Comparison of ENCODE assay signal across 22 cellular contexts in genomic region chr6:157151029-157151428, GRCh38.
DNase-seq lines count a peak whose midpoint lies in the region; ATAC-seq and TF ChIP-seq lines count a peak whose summit lies in the region.
"Had no signal": no experiment of that assay in that cellular context is flagged by ENCODE, and none has a peak within 500 bp of the region (broad histone marks: within the 10 kb centered on the region; RNA-seq: fewer than 3 reads in every experiment).

No MANE protein-coding gene starts in this region.

- H3K4me1 ChIP-seq in heart left ventricle (peaks cover 0 to 51% (median 38%) of the 10 kb centered on the region in 12 donors), lower lobe of right lung (peaks cover 13% of the 10 kb centered on the region)

- H3K36me3 ChIP-seq in heart left ventricle (peaks cover 0 to 27% (median 7%) of the 10 kb centered on the region in 9 donors), lower lobe of right lung (peaks cover 29% of the 10 kb centered on the region)

- H3K9me3 Mint-ChIP-seq in HFFc6 (no peaks in the 10 kb centered on the region), neural crest cell (peaks cover 4% of the 10 kb centered on the region)
- H3K9me3 Mint-ChIP-seq: activated naive CD8-positive, alpha-beta T cell treated with anti-CD3 and anti-CD28 coated beads, Interleukin-2, amount 10 ng/mL, durations not matched to agents 7 days and 5 days; activated T-helper 1 cell treated with anti-CD3 and anti-CD28 coated beads, Interleukin-12 subunit alpha, Interleukin-12 subunit beta, Interleukin-2, Interleukin-4 antibody, amounts not matched to agents 30 ng/mL and 10 ng/mL and 1 ng/mL, durations not matched to agents 14 hours and 24 hours and 36 hours; central memory CD8-positive, alpha-beta T cell; effector memory CD8-positive, alpha-beta T cell; GM23338; T-cell had no signal

- no peak for DNase-seq in HFFc6
- DNase-seq in astrocyte of the hippocampus (ENCODE audit: low read depth, low spot score) = peak; percentile 67
- peak in 3 of 5 donors; percentile 40 to 63 (median 44) for DNase-seq in heart left ventricle
- DNase-seq in neural crest cell (ENCODE audit: low read depth, low spot score) = no peak
- no peak for DNase-seq in lower lobe of right lung
- DNase-seq in RPMI8226 = no peak
- no peak for DNase-seq in NCI-H1105 (lab: John Stamatoyannopoulos, UW)
- DNase-seq: activated CD8-positive, alpha-beta memory T cell treated with anti-CD3 and anti-CD28 coated beads for 24 hours; activated naive CD8-positive, alpha-beta T cell treated with anti-CD3 and anti-CD28 coated beads, Interleukin-2, amount 10 ng/mL, durations not matched to agents 7 days and 5 days; BE2C; effector memory CD8-positive, alpha-beta T cell; MG63; NCI-H1930; NCI-H446; NK-92 treated with Interleukin-12 subunit alpha and Interleukin-12 subunit beta, amount 100 ng/mL, for 24 hours; pancreas; stimulated activated CD4-positive, alpha-beta T cell treated with anti-CD3 and anti-CD28 coated beads, Interleukin-4, amount 100 ng/mL, for 1 hour; T-cell had no signal

- TF ChIP-seq CTCF in HFFc6 (IDR thresholded peaks at IDR 0.05) = no peak
- TF ChIP-seq CTCF in heart left ventricle (IDR thresholded peaks at IDR 0.05) = no peak
- TF ChIP-seq CTCF in neural crest cell (conservative IDR thresholded peaks at IDR 0.05) = no peak
- TF ChIP-seq CTCF in lower lobe of right lung (IDR thresholded peaks at IDR 0.05) = no peak

- intact Hi-C loops in heart left ventricle (cut with DNase I) (no loop called here), lower lobe of right lung (cut with DNase I) (no loop called here)

- no peaks in the 10 kb centered on the region for H3K9me3 ChIP-seq in heart left ventricle
- H3K9me3 ChIP-seq in lower lobe of right lung = no peaks in the 10 kb centered on the region
- H3K9me3 ChIP-seq: BE2C, MG63, pancreas had no signal

- H3K27ac Mint-ChIP-seq in HFFc6 (peak overlapping the region; percentile 79), neural crest cell (ENCODE audit: unreplicated experiment) (peak overlapping the region; percentile 69)
- H3K27ac Mint-ChIP-seq: activated naive CD8-positive, alpha-beta T cell treated with anti-CD3 and anti-CD28 coated beads, Interleukin-2, amount 10 ng/mL, durations not matched to agents 7 days and 5 days; GM23338; T-cell had no signal

- H3K4me3 ChIP-seq in heart left ventricle (no peak overlapping the region), lower lobe of right lung (no peak overlapping the region)
- H3K4me3 ChIP-seq: GM23338, MG63, pancreas had no signal

- H3K4me3 Mint-ChIP-seq in HFFc6 = no peak overlapping the region
- no peak overlapping the region for H3K4me3 Mint-ChIP-seq in neural crest cell
- H3K4me3 Mint-ChIP-seq: activated naive CD8-positive, alpha-beta T cell treated with anti-CD3 and anti-CD28 coated beads, Interleukin-2, amount 10 ng/mL, durations not matched to agents 7 days and 5 days; activated T-helper 1 cell treated with anti-CD3 and anti-CD28 coated beads, Interleukin-12 subunit alpha, Interleukin-12 subunit beta, Interleukin-2, Interleukin-4 antibody, amounts not matched to agents 30 ng/mL and 10 ng/mL and 1 ng/mL, durations not matched to agents 14 hours and 24 hours and 36 hours; central memory CD8-positive, alpha-beta T cell; effector memory CD8-positive, alpha-beta T cell; GM23338; T-cell had no signal

- TF ChIP-seq POLR2A in heart left ventricle (IDR thresholded peaks at IDR 0.05) = no peak

- H3K27ac ChIP-seq in heart left ventricle = peak overlapping the region in 8 of 12 donors; percentile 2 to 70 (median 46)
- no peak overlapping the region for H3K27ac ChIP-seq in lower lobe of right lung
- H3K27ac ChIP-seq: pancreas had no signal

- H3K27me3 Mint-ChIP-seq in HFFc6 (ENCODE audit: insufficient read depth) (peaks cover 6% of the 10 kb centered on the region), neural crest cell (ENCODE audit: low read depth) (peaks cover 3% of the 10 kb centered on the region)
- H3K27me3 Mint-ChIP-seq: activated naive CD8-positive, alpha-beta T cell treated with anti-CD3 and anti-CD28 coated beads, Interleukin-2, amount 10 ng/mL, durations not matched to agents 7 days and 5 days; central memory CD8-positive, alpha-beta T cell; effector memory CD8-positive, alpha-beta T cell; T-cell had no signal

- WGBS in heart left ventricle, 4 donors = 52 to 57% (median 54%) methylated on average over 11 of the region's 11 CpGs

- H3K4me1 Mint-ChIP-seq in HFFc6 (ENCODE audit: low read depth) (peaks cover 61% of the 10 kb centered on the region), neural crest cell (peaks cover 28% of the 10 kb centered on the region)

- H3K27me3 ChIP-seq in heart left ventricle = no peaks in the 10 kb centered on the region
- no peaks in the 10 kb centered on the region for H3K27me3 ChIP-seq in lower lobe of right lung (ENCODE audit: low read depth)
- H3K27me3 ChIP-seq: BE2C, MG63, pancreas had no signal

- ATAC-seq in heart left ventricle = peak; percentile 56 to 82 (median 70)
- ATAC-seq in lower lobe of right lung = no peak
- ATAC-seq in HG02981 (IDR thresholded peaks at IDR 0.05; ENCODE audit: unreplicated experiment) = no peak
- ATAC-seq: effector memory CD8-positive, alpha-beta T cell; GM23338; pancreas; T-cell had no signal

- H3K36me3 Mint-ChIP-seq in HFFc6 (ENCODE audit: low read depth) (peaks cover 25% of the 10 kb centered on the region), neural crest cell (ENCODE audit: low read depth) (peaks cover 21% of the 10 kb centered on the region)

Comparison
In these comparisons a context has a peak if more than half of its experiments do, and no peak if none do; other contexts are left out.
1. DNase-seq: peak in astrocyte of the hippocampus (single experiment) and heart left ventricle (3 of 5); none in HFFc6 (single experiment), neural crest cell (single experiment), lower lobe of right lung (single experiment), RPMI8226 (single experiment) and NCI-H1105 (single experiment).
2. ATAC-seq: peak in heart left ventricle (4 of 4); none in lower lobe of right lung (0 of 2) and HG02981 (single experiment).